ENCODE assay signal across 10 cellular contexts in the genomic region with DNA sequence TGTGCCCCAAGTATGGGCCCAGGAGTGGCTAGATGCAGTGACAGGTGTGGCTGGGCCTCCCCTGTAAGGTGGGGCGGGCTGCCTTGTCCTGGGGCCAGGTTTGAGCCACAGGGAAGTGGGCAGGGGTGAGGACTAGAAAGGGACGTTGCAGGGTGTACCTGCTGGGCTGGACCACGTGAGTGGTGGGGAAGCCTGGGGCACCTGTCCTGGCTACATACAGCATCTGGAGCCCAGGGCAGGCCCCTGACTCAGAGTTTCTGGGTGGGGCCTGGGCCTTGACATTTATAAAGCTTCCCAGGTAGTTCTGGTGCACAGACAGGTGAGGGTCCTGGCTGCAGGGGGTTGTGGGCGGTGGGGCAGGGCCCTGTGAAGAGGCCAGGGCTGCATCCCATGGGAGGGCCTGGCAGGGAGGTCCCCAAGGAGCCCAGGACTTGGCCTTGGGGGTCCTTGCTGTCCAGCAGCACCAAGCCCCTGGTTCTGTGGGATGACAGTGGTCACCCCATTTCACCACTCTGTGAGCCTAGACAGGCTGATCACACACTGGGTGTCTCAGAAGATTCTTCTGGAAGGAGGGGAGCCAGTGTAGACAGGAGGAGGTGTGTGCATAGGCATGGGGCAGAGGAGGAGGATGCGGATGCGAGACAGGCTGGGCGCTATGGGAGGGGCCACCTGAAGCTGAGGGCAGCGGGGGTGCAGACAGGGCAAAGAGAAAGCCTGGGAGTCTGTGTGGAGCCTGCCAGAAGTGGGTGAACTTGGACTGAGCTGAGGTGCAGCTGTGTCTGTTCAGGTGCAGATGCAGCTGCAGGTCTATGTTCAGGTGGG.
DNase-seq lines count a peak whose midpoint lies in the region; ATAC-seq and TF ChIP-seq lines count a peak whose summit lies in the region.
"Had no signal": no experiment of that assay in that cellular context is flagged by ENCODE, and none has a peak within 500 bp of the region (broad histone marks: within the 10 kb centered on the region; RNA-seq: fewer than 3 reads in every experiment).

No MANE protein-coding gene starts in this region.

- H3K27me3 ChIP-seq in aorta (ENCODE audit: control insufficient read depth in 1 of 2, insufficient read depth in 2 of 2, low read length in 1 of 2) = no peaks in the 10 kb centered on the region
- H3K27me3 ChIP-seq in esophagus muscularis mucosa = no peaks in the 10 kb centered on the region

- H3K27me3 Mint-ChIP-seq in activated T-helper 17 cell treated with anti-CD3 and anti-CD28 coated beads, Interleukin-2, amount 50 U/mL, for 72 hours = no peaks in the 10 kb centered on the region
- H3K27me3 Mint-ChIP-seq: CD4-positive, alpha-beta T cell had no signal

- H3K4me1 ChIP-seq in aorta (ENCODE audit: control insufficient read depth in 1 of 2, insufficient read depth in 2 of 2, low read length in 2 of 2) (no peaks in the 10 kb centered on the region), esophagus muscularis mucosa (no peaks in the 10 kb centered on the region)

- peak; percentile 22 for DNase-seq in stimulated activated CD4-positive, alpha-beta T cell treated with anti-CD3 and anti-CD28 coated beads, Interleukin-1b, Interleukin-23, amount 100 ng/mL, for 48 hours
- no peak for DNase-seq in stimulated activated CD4-positive, alpha-beta T cell treated with anti-CD3 and anti-CD28 coated beads, Interleukin-2, amount 100 ng/mL, for 48 hours
- DNase-seq in left kidney (ENCODE audit: low read depth, low spot score) (peak; percentile 14), aorta (peak; percentile 53 to 73), NCI-H2081 (lab: John Stamatoyannopoulos, UW) (no peak), esophagus muscularis mucosa (ENCODE audit: extremely low spot score) (no peak)

- intact Hi-C loops in aorta (cut with DNase I) = no loop called here
- intact Hi-C loops in esophagus muscularis mucosa (cut with DNase I) = no loop called here

- TF ChIP-seq CTCF in esophagus muscularis mucosa (IDR thresholded peaks at IDR 0.05) = no peak

- TF ChIP-seq POLR2A in esophagus muscularis mucosa (IDR thresholded peaks at IDR 0.05; ENCODE audit: low read depth) = no peak

- H3K4me3 ChIP-seq in aorta (ENCODE audit: low read length in 2 of 2) = no peak overlapping the region
- H3K4me3 ChIP-seq in esophagus muscularis mucosa = no peak overlapping the region

- no peak overlapping the region for H3K4me3 Mint-ChIP-seq in activated T-helper 17 cell treated with anti-CD3 and anti-CD28 coated beads, Interleukin-2, amount 50 U/mL, for 72 hours
- H3K4me3 Mint-ChIP-seq: CD4-positive, alpha-beta T cell had no signal

- no peak overlapping the region for H3K27ac Mint-ChIP-seq in activated T-helper 17 cell treated with anti-CD3 and anti-CD28 coated beads, Interleukin-2, amount 50 U/mL, for 72 hours
- H3K27ac Mint-ChIP-seq: CD4-positive, alpha-beta T cell had no signal

- peaks cover 5% of the 10 kb centered on the region for H3K4me1 Mint-ChIP-seq in activated T-helper 17 cell treated with anti-CD3 and anti-CD28 coated beads, Interleukin-2, amount 50 U/mL, for 72 hours

- no peaks in the 10 kb centered on the region for H3K36me3 Mint-ChIP-seq in activated T-helper 17 cell treated with anti-CD3 and anti-CD28 coated beads, Interleukin-2, amount 50 U/mL, for 72 hours (ENCODE audit: low read depth)

- peak; percentile 50 for ATAC-seq in activated T-helper 17 cell treated with anti-CD3 and anti-CD28 coated beads, Interleukin-2, amount 50 U/mL, for 72 hours (replicated peaks)
- ATAC-seq in aorta (ENCODE audit: low FRiP score) (peak; percentile 3), HG02840 (IDR thresholded peaks at IDR 0.05; ENCODE audit: low FRiP score, unreplicated experiment) (no peak)

- no peaks in the 10 kb centered on the region for H3K9me3 ChIP-seq in aorta (ENCODE audit: control insufficient read depth, low read length)
- H3K9me3 ChIP-seq in esophagus muscularis mucosa = no peaks in the 10 kb centered on the region

- no peak for TF ChIP-seq EP300 in esophagus muscularis mucosa (IDR thresholded peaks at IDR 0.05)

- no peaks in the 10 kb centered on the region for H3K9me3 Mint-ChIP-seq in activated T-helper 17 cell treated with anti-CD3 and anti-CD28 coated beads, Interleukin-2, amount 50 U/mL, for 72 hours
- H3K9me3 Mint-ChIP-seq: CD4-positive, alpha-beta T cell had no signal

- WGBS in aorta, 2 donors = 73 to 84% methylated on average over 8 of the region's 8 CpGs
- WGBS in esophagus muscularis mucosa = 86% methylated on average over 7 of the region's 8 CpGs

- H3K27ac ChIP-seq in aorta (ENCODE audit: low read depth in 1 of 2, low read length in 2 of 2) = no peak overlapping the region
- H3K27ac ChIP-seq in esophagus muscularis mucosa (replicated peaks in 1 of 4) = no peak overlapping the region
- H3K27ac ChIP-seq: RWPE1 had no signal

- H3K36me3 ChIP-seq in aorta (ENCODE audit: control insufficient read depth in 1 of 2, insufficient read depth in 2 of 2, low read length in 1 of 2) = no peaks in the 10 kb centered on the region
- H3K36me3 ChIP-seq in esophagus muscularis mucosa = peaks cover 29 to 60% (median 52%) of the 10 kb centered on the region in 4 donors

Comparison
In these comparisons a context has a peak if more than half of its experiments do, and no peak if none do; other contexts are left out.
1. DNase-seq: peak in stimulated activated CD4-positive, alpha-beta T cell treated with anti-CD3 and anti-CD28 coated beads, Interleukin-1b, Interleukin-23, amount 100 ng/mL, for 48 hours (single experiment), left kidney (single experiment) and aorta (2 of 2); none in stimulated activated CD4-positive, alpha-beta T cell treated with anti-CD3 and anti-CD28 coated beads, Interleukin-2, amount 100 ng/mL, for 48 hours (0 of 2), NCI-H2081 (0 of 2) and esophagus muscularis mucosa (single experiment).